Comparison of ENCODE assay signal across 11 cellular contexts in the genomic region with DNA sequence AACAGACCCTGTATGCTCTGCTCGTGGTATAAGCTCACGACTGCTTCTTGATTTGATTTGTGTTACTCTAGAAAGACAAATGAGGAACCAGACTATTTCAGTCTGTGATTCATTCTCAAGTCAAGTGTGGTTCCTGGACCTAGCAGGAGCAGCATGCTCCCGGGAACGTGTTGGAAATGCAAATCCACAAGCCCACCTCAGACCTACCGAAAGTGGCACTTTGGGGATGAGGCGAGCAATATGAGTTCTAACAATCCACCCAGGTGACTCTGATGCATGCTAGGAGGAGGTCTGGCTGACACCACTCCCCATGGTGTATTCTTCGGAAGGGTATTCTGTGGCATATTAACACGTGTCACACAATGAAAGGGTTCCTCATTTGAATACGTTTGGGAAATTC. TPM values are rescaled to one million over a fixed set of nuclear protein-coding genes. Genes with fewer than 3 reads are reported as not detected.
DNase-seq lines count a peak whose midpoint lies in the region; ATAC-seq and TF ChIP-seq lines count a peak whose summit lies in the region.
"Had no signal": no experiment of that assay in that cellular context is flagged by ENCODE, and none has a peak within 500 bp of the region (broad histone marks: within the 10 kb centered on the region; RNA-seq: fewer than 3 reads in every experiment).

No MANE protein-coding gene starts in this region.

- no peaks in the 10 kb centered on the region for H3K79me2 ChIP-seq in Karpas-422 (ENCODE audit: low read length)
- no peaks in the 10 kb centered on the region for H3K79me2 ChIP-seq in osteoblast (ENCODE audit: insufficient read depth, low read length)

- no peak overlapping the region for H2AFZ ChIP-seq in Karpas-422 (ENCODE audit: low read length)
- no peak overlapping the region for H2AFZ ChIP-seq in osteoblast (ENCODE audit: low read length)

- H3K4me2 ChIP-seq in Karpas-422 (ENCODE audit: low read depth, low read length, poor library complexity, severe bottlenecking), result no peak overlapping the region
- H3K4me2 ChIP-seq in osteoblast (ENCODE audit: insufficient read depth, low read length), result no peak overlapping the region

- no peak overlapping the region for H3K9ac ChIP-seq in Karpas-422 (ENCODE audit: low read length)

- no peaks in the 10 kb centered on the region for H3K9me2 ChIP-seq in Karpas-422 (replicated peaks; ENCODE audit: insufficient read depth, low read length)

- peaks cover 12% of the 10 kb centered on the region for H3K4me1 ChIP-seq in Karpas-422 (ENCODE audit: low read length)
- H3K4me1 ChIP-seq in osteoblast (ENCODE audit: insufficient read depth, low read length), result peaks cover 7% of the 10 kb centered on the region
- no peaks in the 10 kb centered on the region for H3K4me1 ChIP-seq in heart left ventricle

- H3K27ac ChIP-seq in Karpas-422 (ENCODE audit: low read length), result no peak overlapping the region
- H3K27ac ChIP-seq in osteoblast (ENCODE audit: low read depth, low read length), result no peak overlapping the region
- H3K27ac ChIP-seq in heart left ventricle, result no peak overlapping the region
- H3K27ac ChIP-seq: cardiac muscle cell, SJCRH30 had no signal

- H3K4me3 ChIP-seq in Karpas-422 (ENCODE audit: low read length) (no peak overlapping the region), osteoblast (ENCODE audit: insufficient read depth, low read length) (no peak overlapping the region), heart left ventricle (no peak overlapping the region)
- H3K4me3 ChIP-seq: cardiac muscle cell, SJCRH30 had no signal

- H4K20me1 ChIP-seq in Karpas-422 (ENCODE audit: insufficient read depth, low read depth, low read length), result no peaks in the 10 kb centered on the region
- H4K20me1 ChIP-seq in osteoblast (ENCODE audit: insufficient read depth, low read length), result no peaks in the 10 kb centered on the region

- WGBS in heart left ventricle, 4 donors, result 70 to 77% (median 73%) methylated on average over 9 of the region's 9 CpGs

- H3K9me3 ChIP-seq in Karpas-422 (ENCODE audit: low read length), result no peaks in the 10 kb centered on the region
- H3K9me3 ChIP-seq in osteoblast (ENCODE audit: low read depth, low read length), result no peaks in the 10 kb centered on the region
- peaks cover 0 to 2% (median 0%) of the 10 kb centered on the region in 12 donors for H3K9me3 ChIP-seq in heart left ventricle
- H3K9me3 ChIP-seq: SJCRH30 had no signal

- peak; percentile 71 for DNase-seq in Karpas-422
- no peak for DNase-seq in osteoblast (ENCODE audit: insufficient read length, low spot score, missing footprints)
- DNase-seq in heart left ventricle, result no peak
- DNase-seq in DMS79 treated with DMSO at 0.1 percent for 48 hours (lab: John Stamatoyannopoulos, UW), result no peak
- DNase-seq in KG1 (lab: John Stamatoyannopoulos, UW), result no peak
- DNase-seq: NCI-H524, SJCRH30 had no signal

- peak; percentile 86 for ATAC-seq in GM18498 (IDR thresholded peaks at IDR 0.05; ENCODE audit: unreplicated experiment)
- peak; percentile 59 for ATAC-seq in GM19455 (IDR thresholded peaks at IDR 0.05; ENCODE audit: unreplicated experiment)
- peak; percentile 85 for ATAC-seq in HG02870 (IDR thresholded peaks at IDR 0.05; ENCODE audit: unreplicated experiment)
- ATAC-seq in heart left ventricle, result no peak

- intact Hi-C loops in heart left ventricle (cut with DNase I), result no loop called here

- TF ChIP-seq POLR2A in heart left ventricle (IDR thresholded peaks at IDR 0.05), result no peak

- no peaks in the 10 kb centered on the region for H3K36me3 ChIP-seq in Karpas-422 (ENCODE audit: insufficient read depth, low read length)
- no peaks in the 10 kb centered on the region for H3K36me3 ChIP-seq in osteoblast (ENCODE audit: insufficient read depth, low read length)
- no peaks in the 10 kb centered on the region for H3K36me3 ChIP-seq in heart left ventricle
- H3K36me3 ChIP-seq: cardiac muscle cell, SJCRH30 had no signal

- TF ChIP-seq CTCF in osteoblast (IDR thresholded peaks at IDR 0.05; ENCODE audit: extremely low read depth, low read depth, low read length) (no peak), heart left ventricle (IDR thresholded peaks at IDR 0.05) (no peak)

- H3K27me3 ChIP-seq in Karpas-422 (ENCODE audit: low read length) (no peaks in the 10 kb centered on the region), osteoblast (ENCODE audit: insufficient read depth, low read length) (peaks cover 21% of the 10 kb centered on the region), heart left ventricle (peaks cover 0 to 6% (median 0%) of the 10 kb centered on the region in 9 donors)
- H3K27me3 ChIP-seq: cardiac muscle cell, SJCRH30 had no signal

RNA-seq across cellular contexts. Expression of a gene that starts 59.5 kb away (rescaled TPM):
- 37.1 and 70.5 TPM in 2 replicates for total RNA-seq in Karpas-422 (2014; rRNA removed; shearing (Covaris generic); ENCODE audit: low replicate concordance)
- 50.1 and 55.4 TPM in 2 replicates for total RNA-seq in osteoblast
- total RNA-seq in heart left ventricle, result 10 to 100 TPM in 4 of 9 donors, 1 to 10 TPM in 5; 6.1 to 18.6 (median 8.9) TPM
- 1 to 10 TPM; 3.2 to 9.4 TPM for polyA plus RNA-seq in heart left ventricle

Comparison
In these comparisons a context has a peak if more than half of its experiments do, and no peak if none do; other contexts are left out.
1. ATAC-seq: peak in GM18498 (single experiment), GM19455 (single experiment) and HG02870 (single experiment); none in heart left ventricle (0 of 4).